11 cellular contexts compared by ENCODE assay signal in the genomic region with DNA sequence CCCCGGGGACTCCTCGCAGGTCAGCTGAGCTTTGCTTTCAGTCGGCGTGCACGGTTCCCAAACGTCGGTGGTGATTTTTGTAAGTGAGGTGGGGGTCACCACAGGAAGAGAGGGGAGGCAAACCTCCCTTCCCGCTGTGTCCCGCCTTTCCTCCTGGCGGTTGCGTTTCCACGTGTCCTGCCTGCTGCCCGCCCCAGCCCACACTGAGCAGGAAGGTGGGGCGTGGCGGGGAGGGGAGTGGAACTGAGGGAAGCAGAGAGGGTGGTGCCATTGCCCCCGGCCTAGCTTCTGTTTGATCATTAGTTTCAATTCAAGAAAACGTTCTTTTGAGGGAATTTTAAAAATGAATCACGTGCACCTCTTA. TPM values are rescaled to one million over a fixed set of nuclear protein-coding genes. Genes with fewer than 3 reads are reported as not detected.
A peak's percentile ranks its signal among the peaks of the same experiment; 100 is the strongest.
DNase-seq lines count a peak whose midpoint lies in the region; ATAC-seq lines count a peak whose summit lies in the region.
"Had no signal": no experiment of that assay in that cellular context is flagged by ENCODE, and none has a peak within 500 bp of the region (broad histone marks: within the 10 kb centered on the region; RNA-seq: fewer than 3 reads in every experiment).

No MANE protein-coding gene starts in this region.

- H3K27ac Mint-ChIP-seq in activated naive CD8-positive, alpha-beta T cell = no peak overlapping the region

- peak overlapping the region; percentile 44 for H3K4me3 Mint-ChIP-seq in activated naive CD8-positive, alpha-beta T cell

- in situ Hi-C loops in KBM-7 (cut with MboI; ENCODE audit: low pct_unique_long_range_greater_than_20kb, low sequenced_read_pairs) = no loop called here

- H3K9me3 ChIP-seq in skeletal muscle tissue (ENCODE audit: control insufficient read depth in 3 of 3, low read length in 3 of 3) = no peaks in the 10 kb centered on the region
- H3K9me3 ChIP-seq: SJCRH30 had no signal

- H3K36me3 Mint-ChIP-seq in activated naive CD8-positive, alpha-beta T cell = no peaks in the 10 kb centered on the region

- H3K4me1 ChIP-seq in skeletal muscle tissue (ENCODE audit: control insufficient read depth in 3 of 3, insufficient read depth in 3 of 3, low read length in 3 of 3) = peaks cover 13 to 23% (median 22%) of the 10 kb centered on the region in 3 donors

- H3K27me3 ChIP-seq in skeletal muscle tissue (ENCODE audit: control insufficient read depth in 3 of 3, insufficient read depth in 3 of 3, low read length in 3 of 3) = peaks cover 0 to 13% (median 4%) of the 10 kb centered on the region in 3 donors
- H3K27me3 ChIP-seq: SJCRH30 had no signal

- peak overlapping the region in 1 of 3 donors; percentile 6 for H3K9ac ChIP-seq in skeletal muscle tissue (ENCODE audit: low read depth in 1 of 3, low read length in 3 of 3)

- H3K27me3 Mint-ChIP-seq in activated naive CD8-positive, alpha-beta T cell = peaks cover 30% of the 10 kb centered on the region

- DNase-seq in islet precursor cell (peak; percentile 45), occipital lobe (lab: John Stamatoyannopoulos, UW) (no peak), EL (no peak), KBM-7 (no peak)
- DNase-seq: activated CD4-positive, alpha-beta T cell treated with anti-CD3 and anti-CD28 coated beads, Interleukin-2, amount 50 U/mL, for 1 hour; NCI-H1436; SJCRH30 had no signal

- peak; percentile 19 for ATAC-seq in GM18511 (IDR thresholded peaks at IDR 0.05; ENCODE audit: unreplicated experiment)
- ATAC-seq in GM19463 (IDR thresholded peaks at IDR 0.05; ENCODE audit: unreplicated experiment) = no peak

- H3K36me3 ChIP-seq in skeletal muscle tissue (ENCODE audit: control insufficient read depth in 3 of 3, insufficient read depth in 3 of 3, low read length in 3 of 3) = no peaks in the 10 kb centered on the region
- H3K36me3 ChIP-seq: SJCRH30 had no signal

- H3K9me3 Mint-ChIP-seq in activated naive CD8-positive, alpha-beta T cell (ENCODE audit: low read depth) = no peaks in the 10 kb centered on the region

- H3K4me1 Mint-ChIP-seq in activated naive CD8-positive, alpha-beta T cell (ENCODE audit: low read depth) = peaks cover 5% of the 10 kb centered on the region

- no peak overlapping the region for H3K27ac ChIP-seq in skeletal muscle tissue (ENCODE audit: low read depth, low read length)
- H3K27ac ChIP-seq: SJCRH30 had no signal

- peak overlapping the region; percentile 31 to 54 (median 50) for H3K4me3 ChIP-seq in skeletal muscle tissue (ENCODE audit: low read length in 3 of 3)
- H3K4me3 ChIP-seq: SJCRH30 had no signal

RNA-seq across cellular contexts. Expression of a gene that starts 30.1 kb away (rescaled TPM):
- 40.7 TPM for total RNA-seq in skeletal muscle tissue
- total RNA-seq in occipital lobe = 237 TPM
